ENCODE assay signal across 7 cellular contexts in the genomic region with DNA sequence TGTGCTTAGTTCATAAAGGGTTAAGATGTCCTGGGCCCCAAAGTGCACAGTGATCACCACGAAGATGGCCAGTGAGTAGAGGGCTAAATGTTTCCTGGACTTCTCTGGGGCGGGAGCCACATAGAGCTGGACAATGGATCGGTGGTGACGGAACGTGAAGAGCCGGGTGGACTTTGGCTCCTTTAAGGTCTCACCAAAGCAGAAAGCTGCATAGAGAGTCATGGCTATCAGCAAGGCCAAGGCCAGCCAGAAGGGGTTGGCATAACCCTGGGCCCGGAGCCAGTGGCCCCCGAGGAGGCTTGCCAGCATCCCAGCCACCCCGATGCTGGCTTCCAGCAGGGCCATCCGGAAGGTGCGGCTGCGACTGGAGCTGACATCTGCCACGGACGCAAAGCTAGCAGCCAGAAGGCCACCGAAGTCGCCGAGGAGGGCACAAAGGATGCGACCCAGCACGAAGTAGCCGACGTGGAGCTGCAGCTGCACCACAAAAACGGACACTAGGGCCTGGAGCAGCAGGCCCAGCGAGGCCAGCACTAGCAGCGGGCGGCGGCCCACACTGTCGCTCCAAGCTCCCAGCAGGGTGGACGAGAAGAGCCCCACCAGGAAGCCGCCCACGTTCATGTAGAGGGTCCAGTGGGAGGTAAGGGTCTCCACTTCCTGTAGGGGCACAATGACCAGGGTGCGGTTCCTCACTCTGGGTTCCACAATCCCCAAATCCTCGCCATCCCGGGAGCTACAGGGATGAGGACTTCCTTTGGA. TPM values are rescaled to one million over a fixed set of nuclear protein-coding genes. Genes with fewer than 3 reads are reported as not detected.
DNase-seq lines count a peak whose midpoint lies in the region; ATAC-seq and TF ChIP-seq lines count a peak whose summit lies in the region.
"Had no signal": no experiment of that assay in that cellular context is flagged by ENCODE, and none has a peak within 500 bp of the region (broad histone marks: within the 10 kb centered on the region; RNA-seq: fewer than 3 reads in every experiment).

No MANE protein-coding gene starts in this region.

- peak overlapping the region; percentile 78 for H3K4me3 ChIP-seq in Caco-2 (ENCODE audit: low read depth, low read length)
- peak overlapping the region; percentile 61 for H3K4me3 ChIP-seq in mesodermal cell (ENCODE audit: extremely low read depth, insufficient read depth, low read length, poor library complexity, severe bottlenecking)

- 66 to 67% methylated on average over 31 to 32 of the region's 33 CpGs for WGBS in mesodermal cell (ENCODE audit: insufficient coverage in 2 of 2), 2 experiments

- peaks cover 60% of the 10 kb centered on the region for H3K36me3 Mint-ChIP-seq in Caco-2 (ENCODE audit: insufficient read depth, unreplicated experiment)
- no peaks in the 10 kb centered on the region for H3K36me3 Mint-ChIP-seq in activated T-helper 2 cell treated with anti-CD3 and anti-CD28 coated beads, Interferon-gamma antibody, Interleukin-2, Interleukin-4, amounts not matched to agents 10 μg/mL and 5 μg/mL and 100 μg/mL, durations not matched to agents 14 hours and 24 hours and 36 hours (ENCODE audit: low read depth)

- H3K9me3 ChIP-seq in Caco-2 (no peaks in the 10 kb centered on the region), mesodermal cell (ENCODE audit: control insufficient read depth, low read length) (no peaks in the 10 kb centered on the region)

- CTCF ChIA-PET in Caco-2 (lab: Charles Lee), result interaction anchor here (0.7 to 2.3 kb wide), 6 partner anchors 10 to 70 kb away, joined by 3 to 14 read pairs (median 3); partner anchors contain the start of genes IFT20, TNFAIP1 and VTN

- no peak for ATAC-seq in GM18498 (IDR thresholded peaks at IDR 0.05; ENCODE audit: unreplicated experiment)

- no peak overlapping the region for H3K27ac ChIP-seq in mesodermal cell (ENCODE audit: low read depth, low read length, severe bottlenecking)

- no TSS peak for BruUV-seq in Caco-2 (replicated peaks; lab: Mats Ljungman, UMichigan)

- POLR2A ChIA-PET in Caco-2 (lab: Charles Lee), result interaction anchor here (0.5 to 4.6 kb wide), 7 partner anchors 10 to 364 kb away, joined by 3 to 40 read pairs (median 5); partner anchors contain the start of genes IFT20, POLDIP2, TNFAIP1 and VTN

- H3K9me3 Mint-ChIP-seq in Caco-2 (ENCODE audit: unreplicated experiment), result no peaks in the 10 kb centered on the region
- no peaks in the 10 kb centered on the region for H3K9me3 Mint-ChIP-seq in activated T-helper 2 cell treated with anti-CD3 and anti-CD28 coated beads, Interferon-gamma antibody, Interleukin-2, Interleukin-4, amounts not matched to agents 10 μg/mL and 5 μg/mL and 100 μg/mL, durations not matched to agents 14 hours and 24 hours and 36 hours

- H3K36me3 ChIP-seq in Caco-2 (ENCODE audit: control insufficient read depth, insufficient read depth, low read length) (peaks cover 17% of the 10 kb centered on the region), mesodermal cell (ENCODE audit: control insufficient read depth, insufficient read depth, low read length) (peaks cover 4% of the 10 kb centered on the region)

- no peaks in the 10 kb centered on the region for H3K27me3 ChIP-seq in Caco-2 (replicated peaks; ENCODE audit: control insufficient read depth, insufficient read depth, low read length)

- peaks cover 31% of the 10 kb centered on the region for H3K4me1 Mint-ChIP-seq in Caco-2 (ENCODE audit: low read depth, unreplicated experiment)
- peaks cover 5% of the 10 kb centered on the region for H3K4me1 Mint-ChIP-seq in activated T-helper 2 cell treated with anti-CD3 and anti-CD28 coated beads, Interferon-gamma antibody, Interleukin-2, Interleukin-4, amounts not matched to agents 10 μg/mL and 5 μg/mL and 100 μg/mL, durations not matched to agents 14 hours and 24 hours and 36 hours (ENCODE audit: low read depth)

- H3K4me3 Mint-ChIP-seq in Caco-2 (ENCODE audit: unreplicated experiment), result peak overlapping the region; percentile 90
- H3K4me3 Mint-ChIP-seq in activated T-helper 2 cell treated with anti-CD3 and anti-CD28 coated beads, Interferon-gamma antibody, Interleukin-2, Interleukin-4, amounts not matched to agents 10 μg/mL and 5 μg/mL and 100 μg/mL, durations not matched to agents 14 hours and 24 hours and 36 hours (ENCODE audit: low read depth), result peak overlapping the region; percentile 73

- intact Hi-C loops in Caco-2 (cut with micrococcal nuclease; ENCODE audit: unreplicated experiment), result loop anchor here (2.0 to 10.0 kb wide), 2 partner anchors 20 to 170 kb away; no protein-coding TSS in a partner anchor
- intact Hi-C loops in activated T-helper 2 cell treated with anti-CD3 and anti-CD28 coated beads, Interferon-gamma antibody, Interleukin-2, Interleukin-4, amounts not matched to agents 10 μg/mL and 5 μg/mL and 100 μg/mL, durations not matched to agents 14 hours and 24 hours and 36 hours (cut with micrococcal nuclease), result no loop called here

- H3K27ac Mint-ChIP-seq in Caco-2 (ENCODE audit: unreplicated experiment), result peak overlapping the region; percentile 72
- H3K27ac Mint-ChIP-seq in activated T-helper 2 cell treated with anti-CD3 and anti-CD28 coated beads, Interferon-gamma antibody, Interleukin-2, Interleukin-4, amounts not matched to agents 10 μg/mL and 5 μg/mL and 100 μg/mL, durations not matched to agents 14 hours and 24 hours and 36 hours, result no peak overlapping the region

- peaks cover 56% of the 10 kb centered on the region for H3K4me1 ChIP-seq in Caco-2
- peaks cover 17% of the 10 kb centered on the region for H3K4me1 ChIP-seq in mesodermal cell (ENCODE audit: control insufficient read depth, insufficient read depth, low read length, poor library complexity, severe bottlenecking)

- DNase-seq in Caco-2 (no peak), dedifferentiated amniotic fluid mesenchymal stem cell (ENCODE audit: extremely low spot score) (no peak)
- no peak for DNase-seq in activated T-helper 2 cell treated with anti-CD3 and anti-CD28 coated beads, Interferon-gamma antibody, Interleukin-2, Interleukin-4, amounts not matched to agents 10 μg/mL and 5 μg/mL and 100 μg/mL, durations not matched to agents 14 hours and 24 hours and 36 hours (ENCODE audit: low spot score)
- no peak for DNase-seq in stimulated activated naive CD4-positive, alpha-beta T cell treated with Interleukin-2 at 50 U/mL for 16 hours (lab: John Stamatoyannopoulos, UW)

- no peak for TF ChIP-seq CTCF in Caco-2 (IDR thresholded peaks at IDR 0.05; ENCODE audit: insufficient read depth in 1 of 2, low read depth in 1 of 2, low read length in 1 of 2, severe bottlenecking in 1 of 2, unreplicated experiment in 1 of 2)

- no peaks in the 10 kb centered on the region for H3K27me3 Mint-ChIP-seq in Caco-2 (ENCODE audit: insufficient read depth, unreplicated experiment)
- peaks cover 10% of the 10 kb centered on the region for H3K27me3 Mint-ChIP-seq in activated T-helper 2 cell treated with anti-CD3 and anti-CD28 coated beads, Interferon-gamma antibody, Interleukin-2, Interleukin-4, amounts not matched to agents 10 μg/mL and 5 μg/mL and 100 μg/mL, durations not matched to agents 14 hours and 24 hours and 36 hours (ENCODE audit: low read depth)

RNA-seq across cellular contexts. Expression of gene SLC46A1, which starts 1.0 kb away (rescaled TPM):
- total RNA-seq in Caco-2 (2022), result 114 and 128 TPM in 2 replicates
- total RNA-seq in activated T-helper 2 cell treated with anti-CD3 and anti-CD28 coated beads, Interferon-gamma antibody, Interleukin-2, Interleukin-4, amounts not matched to agents 10 μg/mL and 5 μg/mL and 100 μg/mL, durations not matched to agents 14 hours and 24 hours and 36 hours, result 5.3 and 6.9 TPM in 2 replicates
- 6.4 TPM for polyA plus RNA-seq in mesodermal cell (2013, experiment 1 of 2)
- 5.6 TPM for polyA plus RNA-seq in mesodermal cell (2013, experiment 2 of 2)

RNA-seq across cellular contexts. Expression of gene SARM1, which starts 33.5 kb away (rescaled TPM):
- total RNA-seq in Caco-2 (2022), result 32.8 and 34.4 TPM in 2 replicates
- 35.0 and 35.9 TPM in 2 replicates for total RNA-seq in activated T-helper 2 cell treated with anti-CD3 and anti-CD28 coated beads, Interferon-gamma antibody, Interleukin-2, Interleukin-4, amounts not matched to agents 10 μg/mL and 5 μg/mL and 100 μg/mL, durations not matched to agents 14 hours and 24 hours and 36 hours
- 11.6 TPM for polyA plus RNA-seq in mesodermal cell (2013, experiment 1 of 2)
- 14.1 TPM for polyA plus RNA-seq in mesodermal cell (2013, experiment 2 of 2)

RNA-seq across cellular contexts. Expression of gene VTN, which starts 34.9 kb away (rescaled TPM):
- total RNA-seq in Caco-2 (2022), result 273 and 298 TPM in 2 replicates
- total RNA-seq in activated T-helper 2 cell treated with anti-CD3 and anti-CD28 coated beads, Interferon-gamma antibody, Interleukin-2, Interleukin-4, amounts not matched to agents 10 μg/mL and 5 μg/mL and 100 μg/mL, durations not matched to agents 14 hours and 24 hours and 36 hours, result 0.23 and 0.50 TPM in 2 replicates
- polyA plus RNA-seq in mesodermal cell (2013, experiment 1 of 2), result 11.9 TPM
- polyA plus RNA-seq in mesodermal cell (2013, experiment 2 of 2), result 15.0 TPM

RNA-seq across cellular contexts. Expression of gene SEBOX, which starts 40.0 kb away (rescaled TPM):
- not detected in 2 replicates for total RNA-seq in Caco-2 (2022)
- total RNA-seq in activated T-helper 2 cell treated with anti-CD3 and anti-CD28 coated beads, Interferon-gamma antibody, Interleukin-2, Interleukin-4, amounts not matched to agents 10 μg/mL and 5 μg/mL and 100 μg/mL, durations not matched to agents 14 hours and 24 hours and 36 hours, result not detected in 2 replicates
- not detected for polyA plus RNA-seq in mesodermal cell (2013, experiment 1 of 2)
- not detected for polyA plus RNA-seq in mesodermal cell (2013, experiment 2 of 2)
- total RNA-seq: LHCN-M2 had no signal

RNA-seq across cellular contexts. Expression of gene POLDIP2, which starts 47.7 kb away (rescaled TPM):
- total RNA-seq in Caco-2 (2022), result 257 and 265 TPM in 2 replicates
- 89.7 and 93.2 TPM in 2 replicates for total RNA-seq in activated T-helper 2 cell treated with anti-CD3 and anti-CD28 coated beads, Interferon-gamma antibody, Interleukin-2, Interleukin-4, amounts not matched to agents 10 μg/mL and 5 μg/mL and 100 μg/mL, durations not matched to agents 14 hours and 24 hours and 36 hours
- 59.9 TPM for polyA plus RNA-seq in mesodermal cell (2013, experiment 1 of 2)
- polyA plus RNA-seq in mesodermal cell (2013, experiment 2 of 2), result 56.7 TPM

Comparison
In these comparisons a context has a peak if more than half of its experiments do, and no peak if none do; other contexts are left out.
1. RNA of gene SLC46A1, which starts 1.0 kb away (total RNA-seq): 114 to 128 TPM in Caco-2; 5.3 to 6.9 TPM in activated T-helper 2 cell treated with anti-CD3 and anti-CD28 coated beads, Interferon-gamma antibody, Interleukin-2, Interleukin-4, amounts not matched to agents 10 μg/mL and 5 μg/mL and 100 μg/mL, durations not matched to agents 14 hours and 24 hours and 36 hours; every median in the first group is over 10 times any median in the second.
2. RNA of gene VTN, which starts 34.9 kb away (total RNA-seq): 273 to 298 TPM in Caco-2; 0.23 to 0.50 TPM in activated T-helper 2 cell treated with anti-CD3 and anti-CD28 coated beads, Interferon-gamma antibody, Interleukin-2, Interleukin-4, amounts not matched to agents 10 μg/mL and 5 μg/mL and 100 μg/mL, durations not matched to agents 14 hours and 24 hours and 36 hours; every median in the first group is over 100 times any median in the second.